Comparison of ENCODE assay signal across 18 cellular contexts in the genomic region with DNA sequence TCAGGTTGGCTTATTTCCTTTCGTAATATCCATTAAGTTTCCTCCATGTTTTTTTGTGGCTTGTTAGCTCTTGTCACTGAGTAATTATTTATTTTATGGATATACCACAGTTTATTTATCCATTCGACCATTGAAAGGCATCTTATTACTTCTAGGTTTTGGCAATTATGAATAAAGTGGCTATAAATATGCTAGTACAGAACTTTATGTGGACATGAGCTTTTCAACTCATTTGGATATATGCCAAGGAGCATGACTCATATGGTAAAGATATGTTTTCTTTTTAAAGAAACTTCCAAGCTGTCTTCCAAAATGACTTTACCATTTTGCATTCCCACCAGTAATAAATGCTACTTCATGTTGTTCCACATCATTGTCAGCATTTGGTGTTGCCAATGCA.
A peak's percentile ranks its signal among the peaks of the same experiment; 100 is the strongest.
DNase-seq lines count a peak whose midpoint lies in the region; ATAC-seq and TF ChIP-seq lines count a peak whose summit lies in the region.
"Had no signal": no experiment of that assay in that cellular context is flagged by ENCODE, and none has a peak within 500 bp of the region (broad histone marks: within the 10 kb centered on the region; RNA-seq: fewer than 3 reads in every experiment).

No MANE protein-coding gene starts in this region.

- CTCF ChIA-PET in MCF 10A (lab: Yijun Ruan, JAX): interaction anchor here (0.6 to 0.7 kb wide), 2 partner anchors 544 to 1561 kb away, joined by 4 read pairs; no protein-coding TSS in a partner anchor

- H3K79me2 ChIP-seq in fibroblast of lung (ENCODE audit: control insufficient read depth, insufficient read depth, low read length): no peaks in the 10 kb centered on the region

- peaks cover 29% of the 10 kb centered on the region for H3K9me3 Mint-ChIP-seq in MCF 10A (ENCODE audit: unreplicated experiment)
- H3K9me3 Mint-ChIP-seq: activated T-cell treated with anti-CD3 and anti-CD28 coated beads, Interleukin-2, amount 50 U/mL, for 4 hours had no signal

- H3K9me3 ChIP-seq in breast epithelium (no peaks in the 10 kb centered on the region), RWPE2 (ENCODE audit: severe bottlenecking) (no peaks in the 10 kb centered on the region), fibroblast of lung (ENCODE audit: control insufficient read depth, insufficient read depth, low read depth, low read length) (no peaks in the 10 kb centered on the region)
- H3K9me3 ChIP-seq: Peyer's patch had no signal

- POLR2A ChIA-PET in MCF 10A (lab: Yijun Ruan, JAX): interaction anchor here (0.6 kb wide), 1 partner anchor 47 kb away, joined by 3 read pairs; no protein-coding TSS in a partner anchor

- H3K27ac Mint-ChIP-seq in MCF 10A (ENCODE audit: low read depth, unreplicated experiment): no peak overlapping the region
- H3K27ac Mint-ChIP-seq: activated CD8-positive, alpha-beta T cell treated with anti-CD3 and anti-CD28 coated beads for 36 hours; CD4-positive, CD25-positive, alpha-beta regulatory T cell; endodermal cell had no signal

- H2AFZ ChIP-seq in fibroblast of lung (ENCODE audit: low read length): no peak overlapping the region

- no peak overlapping the region for H3K27ac ChIP-seq in breast epithelium
- no peak overlapping the region for H3K27ac ChIP-seq in RWPE2 (ENCODE audit: poor library complexity, severe bottlenecking)
- H3K27ac ChIP-seq in fibroblast of lung (ENCODE audit: insufficient read depth, low read length): no peak overlapping the region
- H3K27ac ChIP-seq: Peyer's patch had no signal

- H3K27me3 ChIP-seq in breast epithelium (peaks cover 0 to 7% of the 10 kb centered on the region in 2 donors), RWPE2 (ENCODE audit: insufficient read depth, poor library complexity, severe bottlenecking) (no peaks in the 10 kb centered on the region), fibroblast of lung (ENCODE audit: control insufficient read depth, insufficient read depth, low read length) (no peaks in the 10 kb centered on the region)
- H3K27me3 ChIP-seq: Peyer's patch had no signal

- no peak for TF ChIP-seq POLR2A in breast epithelium (IDR thresholded peaks at IDR 0.05)

- DNase-seq in MCF 10A (ENCODE audit: unreplicated experiment): peak; percentile 61
- DNase-seq in breast epithelium (ENCODE audit: low spot score in 2 of 2): no peak
- DNase-seq in RWPE2 (ENCODE audit: low spot score): no peak
- DNase-seq in fibroblast of lung (ENCODE audit: low read depth in 2 of 2): peak; percentile 0 to 52
- no peak for DNase-seq in stimulated activated CD4-positive, alpha-beta T cell treated with anti-CD3 and anti-CD28 coated beads, Interleukin-2, amount 100 ng/mL, for 48 hours
- no peak for DNase-seq in activated effector memory CD4-positive, alpha-beta T cell treated with anti-CD3 and anti-CD28 coated beads, Interleukin-2, amount 50 U/mL, for 16 hours
- no peak for DNase-seq in NAMALWA (ENCODE audit: low spot score)
- DNase-seq: activated CD8-positive, alpha-beta T cell treated with anti-CD3 and anti-CD28 coated beads for 36 hours; activated T-cell treated with anti-CD3 and anti-CD28 coated beads, Interleukin-2, amount 50 U/mL, for 4 hours; CD4-positive, CD25-positive, alpha-beta regulatory T cell; cerebellar nuclear complex; endodermal cell; NCI-H82; Peyer's patch; stimulated activated CD4-positive, alpha-beta T cell treated with anti-CD3 and anti-CD28 coated beads, Interleukin-2, amount 100 ng/mL, for 24 hours had no signal

- no peaks in the 10 kb centered on the region for H3K36me3 ChIP-seq in breast epithelium
- H3K36me3 ChIP-seq in RWPE2 (ENCODE audit: low read depth): no peaks in the 10 kb centered on the region
- H3K36me3 ChIP-seq in fibroblast of lung (ENCODE audit: control insufficient read depth, insufficient read depth, low read length): no peaks in the 10 kb centered on the region
- H3K36me3 ChIP-seq: Peyer's patch had no signal

- H3K4me1 ChIP-seq in breast epithelium (no peaks in the 10 kb centered on the region), RWPE2 (ENCODE audit: insufficient read depth, poor library complexity, severe bottlenecking) (no peaks in the 10 kb centered on the region), fibroblast of lung (ENCODE audit: control insufficient read depth, extremely low read depth, insufficient read depth, low read length) (no peaks in the 10 kb centered on the region)
- H3K4me1 ChIP-seq: Peyer's patch had no signal

- BruUV-seq in MCF 10A (replicated peaks; lab: Mats Ljungman, UMichigan): no TSS peak

- no peak overlapping the region for H3K4me2 ChIP-seq in fibroblast of lung (ENCODE audit: extremely low read depth, insufficient read depth, low read length)

- no peak overlapping the region for H3K4me3 ChIP-seq in breast epithelium
- H3K4me3 ChIP-seq in RWPE2 (ENCODE audit: severe bottlenecking): no peak overlapping the region
- no peak overlapping the region for H3K4me3 ChIP-seq in fibroblast of lung (replicated peaks in 1 of 4; ENCODE audit: control extremely low read depth in 1 of 4, insufficient read depth in 1 of 4, low read depth in 3 of 4, low read length in 4 of 4)
- H3K4me3 ChIP-seq: Peyer's patch had no signal

- H3K4me1 Mint-ChIP-seq in MCF 10A (ENCODE audit: insufficient read depth, unreplicated experiment): no peaks in the 10 kb centered on the region
- H3K4me1 Mint-ChIP-seq: CD4-positive, CD25-positive, alpha-beta regulatory T cell; endodermal cell had no signal

- no peaks in the 10 kb centered on the region for H3K27me3 Mint-ChIP-seq in MCF 10A (ENCODE audit: insufficient read depth, unreplicated experiment)
- H3K27me3 Mint-ChIP-seq: activated CD8-positive, alpha-beta T cell treated with anti-CD3 and anti-CD28 coated beads for 36 hours; CD4-positive, CD25-positive, alpha-beta regulatory T cell had no signal

- no peak overlapping the region for H3K4me3 Mint-ChIP-seq in MCF 10A (ENCODE audit: unreplicated experiment)
- H3K4me3 Mint-ChIP-seq: activated CD8-positive, alpha-beta T cell treated with anti-CD3 and anti-CD28 coated beads for 36 hours; activated T-cell treated with anti-CD3 and anti-CD28 coated beads, Interleukin-2, amount 50 U/mL, for 4 hours; CD4-positive, CD25-positive, alpha-beta regulatory T cell; endodermal cell had no signal

- H3K9ac ChIP-seq in fibroblast of lung (ENCODE audit: insufficient read depth, low read length): no peak overlapping the region

- H3K36me3 Mint-ChIP-seq in MCF 10A (ENCODE audit: insufficient read depth, unreplicated experiment): no peaks in the 10 kb centered on the region
- H3K36me3 Mint-ChIP-seq: CD4-positive, CD25-positive, alpha-beta regulatory T cell had no signal

- intact Hi-C loops in MCF 10A (cut with micrococcal nuclease) (no loop called here), breast epithelium (cut with DNase I; ENCODE audit: low total_unique reads) (no loop called here)

- ATAC-seq in RWPE2 (ENCODE audit: low read depth) (peak; percentile 25; the same call in 2 of the 3 replicates), GM18519 (IDR thresholded peaks at IDR 0.05; ENCODE audit: low FRiP score, unreplicated experiment) (no peak)
- ATAC-seq: activated CD8-positive, alpha-beta T cell treated with anti-CD3 and anti-CD28 coated beads for 36 hours; activated T-cell treated with anti-CD3 and anti-CD28 coated beads, Interleukin-2, amount 50 U/mL, for 4 hours; HCT116; sciatic nerve had no signal

- no peaks in the 10 kb centered on the region for H4K20me1 ChIP-seq in fibroblast of lung (ENCODE audit: control insufficient read depth, extremely low read depth, insufficient read depth, low read length)

- TF ChIP-seq CTCF in MCF 10A (IDR thresholded peaks at IDR 0.05; ENCODE audit: unreplicated experiment): no peak
- no peak for TF ChIP-seq CTCF in breast epithelium (IDR thresholded peaks at IDR 0.05)
- no peak for TF ChIP-seq CTCF in RWPE2 (IDR thresholded peaks at IDR 0.05; ENCODE audit: poor library complexity, severe bottlenecking)
- no peak for TF ChIP-seq CTCF in fibroblast of lung (conservative IDR thresholded peaks at IDR 0.05 in 1 of 2, IDR thresholded peaks at IDR 0.05 in 1 of 2; ENCODE audit: low read depth in 1 of 2, low read length in 2 of 2)

Comparison
In these comparisons a context has a peak if more than half of its experiments do, and no peak if none do; other contexts are left out.
1. DNase-seq: peak in MCF 10A (single experiment) and fibroblast of lung (2 of 2); none in breast epithelium (0 of 2), RWPE2 (single experiment), stimulated activated CD4-positive, alpha-beta T cell treated with anti-CD3 and anti-CD28 coated beads, Interleukin-2, amount 100 ng/mL, for 48 hours (0 of 2), activated effector memory CD4-positive, alpha-beta T cell treated with anti-CD3 and anti-CD28 coated beads, Interleukin-2, amount 50 U/mL, for 16 hours (single experiment) and NAMALWA (single experiment).